In the genomic region with DNA sequence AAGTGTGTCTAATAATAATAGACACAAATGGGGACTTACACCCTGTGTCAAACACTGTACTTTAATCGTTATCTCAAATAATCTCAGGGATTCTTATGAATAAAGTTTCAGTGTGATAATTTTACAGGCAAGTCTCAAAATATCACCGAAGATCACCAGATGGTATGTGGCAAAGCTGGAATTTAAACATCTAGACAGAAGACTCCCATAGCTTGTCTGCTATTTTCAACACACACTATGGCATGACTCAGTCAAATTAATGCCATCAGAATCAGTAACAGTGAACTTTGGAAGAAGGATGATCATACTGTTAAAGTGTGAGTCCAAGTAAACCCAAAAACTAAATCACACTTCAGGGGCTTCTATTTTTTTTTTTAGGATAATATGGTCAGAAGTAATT, we compare ENCODE assay signal across 21 cellular contexts.
"Had no signal": no experiment of that assay in that cellular context is flagged by ENCODE, and none has a peak within 500 bp of the region (broad histone marks: within the 10 kb centered on the region; RNA-seq: fewer than 3 reads in every experiment).

No MANE protein-coding gene starts in this region.

- DNase-seq: activated CD4-positive, alpha-beta T cell treated with anti-CD3 and anti-CD28 coated beads for 48 hours; activated CD4-positive, alpha-beta T cell treated with anti-CD3 and anti-CD28 coated beads, Interleukin-2, amount 50 U/mL, for 48 hours; activated CD8-positive, alpha-beta memory T cell treated with anti-CD3 and anti-CD28 coated beads for 24 hours; activated effector memory CD4-positive, alpha-beta T cell treated with anti-CD3 and anti-CD28 coated beads, Interleukin-2, amount 50 U/mL, for 16 hours; activated naive CD4-positive, alpha-beta T cell treated with anti-CD3 and anti-CD28 coated beads for 36 hours; activated naive CD8-positive, alpha-beta T cell treated with anti-CD3 and anti-CD28 coated beads for 36 hours; activated T-cell treated with anti-CD3 and anti-CD28 coated beads, Interleukin-2, amount 50 U/mL, for 1 hour; brain microvascular endothelial cell; caudate nucleus; foreskin melanocyte; heart right ventricle; kidney glomerular epithelial cell; lower lobe of right lung; mesenchymal stem cell; mucosa of descending colon; right lobe of liver; stimulated activated CD4-positive, alpha-beta T cell treated with anti-CD3 and anti-CD28 coated beads, Interleukin-12 subunit alpha, Interleukin-12 subunit beta, amount 100 ng/mL, for 4 hours; stimulated activated CD4-positive, alpha-beta T cell treated with anti-CD3 and anti-CD28 coated beads, Interleukin-4, amount 100 ng/mL, for 1 hour; T-helper 9 cell; uterus; WERI-Rb-1 had no signal
